14 cellular contexts compared by ENCODE assay signal in genomic region chr9:123867034-123867433, GRCh38.
DNase-seq lines count a peak whose midpoint lies in the region; ATAC-seq and TF ChIP-seq lines count a peak whose summit lies in the region.
"Had no signal": no experiment of that assay in that cellular context is flagged by ENCODE, and none has a peak within 500 bp of the region (broad histone marks: within the 10 kb centered on the region; RNA-seq: fewer than 3 reads in every experiment).

No MANE protein-coding gene starts in this region.

- no peaks in the 10 kb centered on the region for H4K20me1 ChIP-seq in neural progenitor cell (ENCODE audit: low read depth)

- H3K36me3 ChIP-seq in neural progenitor cell, result no peaks in the 10 kb centered on the region

- peaks cover 66% of the 10 kb centered on the region for H3F3A ChIP-seq in neural progenitor cell (ENCODE audit: low read depth)

- POLR2A ChIA-PET in activated CD4-positive, alpha-beta T cell treated with anti-CD3 and anti-CD28 coated beads for 36 hours (lab: Charles Lee), result no interaction called here

- CTCF ChIA-PET in activated CD4-positive, alpha-beta T cell treated with anti-CD3 and anti-CD28 coated beads for 36 hours (lab: Charles Lee), result no interaction called here

- H3K4me1 Mint-ChIP-seq in activated CD4-positive, alpha-beta T cell treated with anti-CD3 and anti-CD28 coated beads for 36 hours, result peaks cover 36% of the 10 kb centered on the region
- H3K4me1 Mint-ChIP-seq in activated naive CD8-positive, alpha-beta T cell treated with anti-CD3 and anti-CD28 coated beads for 36 hours, result peaks cover 35% of the 10 kb centered on the region
- peaks cover 35% of the 10 kb centered on the region for H3K4me1 Mint-ChIP-seq in neural progenitor cell

- ATAC-seq in activated CD4-positive, alpha-beta T cell treated with anti-CD3 and anti-CD28 coated beads for 36 hours, result no peak
- ATAC-seq in GM18502 (IDR thresholded peaks at IDR 0.05; ENCODE audit: poor library complexity, unreplicated experiment) (no peak), HG02763 (IDR thresholded peaks at IDR 0.05; ENCODE audit: unreplicated experiment) (no peak)

- no peak for TF ChIP-seq CTCF in neural progenitor cell (IDR thresholded peaks at IDR 0.05)

- no peak for DNase-seq in activated CD4-positive, alpha-beta T cell treated with anti-CD3 and anti-CD28 coated beads for 36 hours
- DNase-seq in activated CD4-positive, alpha-beta T cell treated with anti-CD3 and anti-CD28 coated beads for 1 hour, result no peak
- DNase-seq in MV-4-11 (lab: John Stamatoyannopoulos, UW), result peak; percentile 97
- DNase-seq in activated naive CD8-positive, alpha-beta T cell treated with anti-CD3 and anti-CD28 coated beads for 36 hours, result no peak
- DNase-seq in neural progenitor cell (ENCODE audit: low spot score), result no peak
- no peak for DNase-seq in NCI-H526 (lab: John Stamatoyannopoulos, UW)
- DNase-seq: activated CD8-positive, alpha-beta memory T cell treated with anti-CD3 and anti-CD28 coated beads, Interleukin-2, amount 50 U/mL, for 4 hours; DMS79 treated with DMSO at 0.1 percent for 48 hours; NCI-H1417 treated with DMSO at 0.1 percent for 48 hours; NK-92 treated with Interleukin-12 subunit alpha and Interleukin-12 subunit beta, amount 100 ng/mL, for 24 hours had no signal

- H3K4me2 ChIP-seq in neural progenitor cell, result peak overlapping the region; percentile 80

- H3K36me3 Mint-ChIP-seq in activated CD4-positive, alpha-beta T cell treated with anti-CD3 and anti-CD28 coated beads for 36 hours (ENCODE audit: low read depth), result peaks cover 13% of the 10 kb centered on the region
- H3K36me3 Mint-ChIP-seq in activated naive CD8-positive, alpha-beta T cell treated with anti-CD3 and anti-CD28 coated beads for 36 hours, result peaks cover 28% of the 10 kb centered on the region
- H3K36me3 Mint-ChIP-seq in neural progenitor cell, result peaks cover 2% of the 10 kb centered on the region

- no peak overlapping the region for H3K9ac ChIP-seq in neural progenitor cell

- H3K27ac ChIP-seq in neural progenitor cell, result no peak overlapping the region
- H3K27ac ChIP-seq: 22Rv1 had no signal

- no peak overlapping the region for H3K4me3 Mint-ChIP-seq in activated CD4-positive, alpha-beta T cell treated with anti-CD3 and anti-CD28 coated beads for 36 hours
- H3K4me3 Mint-ChIP-seq in activated naive CD8-positive, alpha-beta T cell treated with anti-CD3 and anti-CD28 coated beads for 36 hours, result no peak overlapping the region
- no peak overlapping the region for H3K4me3 Mint-ChIP-seq in neural progenitor cell
- H3K4me3 Mint-ChIP-seq: nephron had no signal

- no peaks in the 10 kb centered on the region for H3K27me3 Mint-ChIP-seq in activated CD4-positive, alpha-beta T cell treated with anti-CD3 and anti-CD28 coated beads for 36 hours
- H3K27me3 Mint-ChIP-seq in activated naive CD8-positive, alpha-beta T cell treated with anti-CD3 and anti-CD28 coated beads for 36 hours, result no peaks in the 10 kb centered on the region
- peaks cover 34% of the 10 kb centered on the region for H3K27me3 Mint-ChIP-seq in neural progenitor cell (ENCODE audit: insufficient read depth, low read depth)

- peak overlapping the region; percentile 56 for H3K27ac Mint-ChIP-seq in activated CD4-positive, alpha-beta T cell treated with anti-CD3 and anti-CD28 coated beads for 36 hours
- peak overlapping the region; percentile 6 for H3K27ac Mint-ChIP-seq in activated naive CD8-positive, alpha-beta T cell treated with anti-CD3 and anti-CD28 coated beads for 36 hours
- no peak overlapping the region for H3K27ac Mint-ChIP-seq in neural progenitor cell
- H3K27ac Mint-ChIP-seq: nephron had no signal

- H3K4me1 ChIP-seq in neural progenitor cell, result peaks cover 80% of the 10 kb centered on the region

- H2AFZ ChIP-seq in neural progenitor cell (replicated peaks), result no peak overlapping the region

- peaks cover 45% of the 10 kb centered on the region for H3K79me2 ChIP-seq in neural progenitor cell (ENCODE audit: low read depth)

- peaks cover 8% of the 10 kb centered on the region for H3K27me3 ChIP-seq in neural progenitor cell

- no peaks in the 10 kb centered on the region for H3K9me3 Mint-ChIP-seq in activated CD4-positive, alpha-beta T cell treated with anti-CD3 and anti-CD28 coated beads for 36 hours (ENCODE audit: low read depth)
- peaks cover 8% of the 10 kb centered on the region for H3K9me3 Mint-ChIP-seq in activated naive CD8-positive, alpha-beta T cell treated with anti-CD3 and anti-CD28 coated beads for 36 hours
- no peaks in the 10 kb centered on the region for H3K9me3 Mint-ChIP-seq in neural progenitor cell
- H3K9me3 Mint-ChIP-seq: nephron had no signal

- H3K9me3 ChIP-seq in neural progenitor cell (ENCODE audit: low read depth), result no peaks in the 10 kb centered on the region

- intact Hi-C loops in activated CD4-positive, alpha-beta T cell treated with anti-CD3 and anti-CD28 coated beads for 36 hours (cut with DNase I, micrococcal nuclease), result loop anchor here in 1 of 2 experiments (2.0 kb wide), 1 partner anchor 62 kb away; no protein-coding TSS in a partner anchor

- H3K4me3 ChIP-seq in neural progenitor cell, result no peak overlapping the region
